11 cellular contexts compared by ENCODE assay signal in genomic region chr3:188049890-188050530, GRCh38.
DNase-seq lines count a peak whose midpoint lies in the region; ATAC-seq and TF ChIP-seq lines count a peak whose summit lies in the region.
"Had no signal": no experiment of that assay in that cellular context is flagged by ENCODE, and none has a peak within 500 bp of the region (broad histone marks: within the 10 kb centered on the region; RNA-seq: fewer than 3 reads in every experiment).

No MANE protein-coding gene starts in this region.

- H3K4me1 Mint-ChIP-seq in memory B cell: peaks cover 5% of the 10 kb centered on the region

- ATAC-seq in right cardiac atrium: no peak
- ATAC-seq in memory B cell (ENCODE audit: low read depth): peak; percentile 63

- intact Hi-C loops in right cardiac atrium (cut with DNase I) (loop anchor here in 3 of 4 donors (5.0 to 10.0 kb wide), 5 partner anchors 105 to 902 kb away; partner anchors contain the start of genes BCL6 (in 1 of the 3) and LPP (in 1 of the 3)), uterus (cut with DNase I; ENCODE audit: low total_unique reads) (loop anchor here (10.0 kb wide), 2 partner anchors 305 to 905 kb away; partner anchors contain the start of gene BCL6)

- no peak for TF ChIP-seq POLR2A in uterus (IDR thresholded peaks at IDR 0.05)

- no peak overlapping the region for H3K27ac Mint-ChIP-seq in memory B cell

- no peaks in the 10 kb centered on the region for H3K36me3 Mint-ChIP-seq in memory B cell

- H3K4me3 ChIP-seq in right atrium auricular region (no peak overlapping the region), right cardiac atrium (ENCODE audit: low read length) (no peak overlapping the region), uterus (no peak overlapping the region)
- H3K4me3 ChIP-seq: smooth muscle cell, testis had no signal

- WGBS in right cardiac atrium: 65% methylated on average over 9 of the region's 9 CpGs

- peak overlapping the region; percentile 84 to 90 for H3K27ac ChIP-seq in right atrium auricular region
- no peak overlapping the region for H3K27ac ChIP-seq in right cardiac atrium (ENCODE audit: low read length)
- peak overlapping the region; percentile 95 to 97 for H3K27ac ChIP-seq in uterus

- no peaks in the 10 kb centered on the region for H3K36me3 ChIP-seq in right atrium auricular region
- no peaks in the 10 kb centered on the region for H3K36me3 ChIP-seq in uterus

- H3K4me1 ChIP-seq in right atrium auricular region (peaks cover 0 to 25% of the 10 kb centered on the region in 2 donors), right cardiac atrium (ENCODE audit: control insufficient read depth, insufficient read depth, low read length) (peaks cover 3% of the 10 kb centered on the region), uterus (peaks cover 7 to 8% of the 10 kb centered on the region in 2 donors)

- DNase-seq in right atrium auricular region (ENCODE audit: low spot score) (no peak), right cardiac atrium (no peak), memory B cell (ENCODE audit: low spot score in 2 of 2) (no peak), uterus (no peak), C1 segment of cervical spinal cord (lab: John Stamatoyannopoulos, UW) (no peak), NCI-H748 (lab: John Stamatoyannopoulos, UW; ENCODE audit: unreplicated experiment) (no peak), retina (no peak)
- DNase-seq in activated T-cell treated with anti-CD3 and anti-CD28 coated beads, Interleukin-2, amount 50 U/mL, for 1 hour: peak; percentile 28
- DNase-seq: dermis blood vessel endothelial cell, testis had no signal

- no peaks in the 10 kb centered on the region for H3K27me3 ChIP-seq in right atrium auricular region
- no peaks in the 10 kb centered on the region for H3K27me3 ChIP-seq in right cardiac atrium (ENCODE audit: control insufficient read depth, insufficient read depth)
- no peaks in the 10 kb centered on the region for H3K27me3 ChIP-seq in uterus
- H3K27me3 ChIP-seq: testis had no signal

- peaks cover 4% of the 10 kb centered on the region for H3K27me3 Mint-ChIP-seq in memory B cell

- no peaks in the 10 kb centered on the region for H3K9me3 ChIP-seq in right atrium auricular region
- no peaks in the 10 kb centered on the region for H3K9me3 ChIP-seq in right cardiac atrium (ENCODE audit: control insufficient read depth, low read length)
- H3K9me3 ChIP-seq in uterus: no peaks in the 10 kb centered on the region
- H3K9me3 ChIP-seq: testis had no signal

- no peak for TF ChIP-seq CTCF in right atrium auricular region (IDR thresholded peaks at IDR 0.05)
- peak in 1 of 4 experiments; percentile 2 for TF ChIP-seq CTCF in uterus (IDR thresholded peaks at IDR 0.05)

- H3K9me3 Mint-ChIP-seq in memory B cell: no peaks in the 10 kb centered on the region

- peak overlapping the region; percentile 2 for H3K4me3 Mint-ChIP-seq in memory B cell
